Comparison of ENCODE assay signal across 1 cellular context in the genomic region with DNA sequence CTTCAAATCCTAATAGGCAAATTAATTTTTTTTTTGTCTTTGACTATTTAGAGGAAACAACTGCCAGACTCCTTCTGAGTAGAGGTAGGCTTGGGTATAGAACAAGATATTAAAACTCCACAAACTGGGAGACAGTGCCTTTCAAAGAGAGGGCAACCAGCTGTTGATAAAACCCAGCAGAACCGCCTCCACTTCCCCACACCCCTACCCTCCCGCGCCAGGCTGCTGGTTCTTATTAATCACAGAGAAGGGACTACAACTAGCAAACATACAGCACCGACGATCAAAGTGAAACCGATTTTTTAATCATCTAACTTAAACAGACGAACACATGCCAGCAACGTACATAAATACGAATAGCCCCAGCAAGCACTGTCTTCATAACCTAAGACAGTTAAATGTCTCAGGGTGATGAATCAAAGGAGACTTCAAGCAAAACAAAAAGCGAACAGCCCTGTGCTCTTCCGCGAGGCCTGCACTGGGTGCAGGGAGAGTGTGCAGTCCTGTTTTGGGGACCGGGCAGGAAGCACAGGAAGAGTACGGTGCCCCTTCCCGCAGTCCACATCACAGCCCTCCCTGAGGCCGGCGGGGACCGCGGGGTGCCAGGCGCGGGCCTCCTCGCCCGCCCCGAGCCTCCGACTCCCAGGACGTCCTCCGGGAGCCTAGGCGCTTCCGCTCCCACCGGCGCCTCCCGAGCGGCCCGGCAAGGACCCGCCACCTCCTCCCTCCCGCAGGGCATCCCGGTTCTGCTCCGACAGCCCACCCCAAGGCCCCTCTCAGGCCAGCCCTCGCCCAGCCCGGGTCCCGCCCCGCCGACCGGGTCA.
TF ChIP-seq lines count a peak whose summit lies in the region.

No MANE protein-coding gene starts in this region.

TF ChIP-seq in GM12878, 131 proteins besides CTCF, POLR2A, EP300 and RAD21 (continued from another document):
- no peak for TF ChIP-seq ZBTB11 (CRISPR knock-in tag; IDR thresholded peaks at IDR 0.05)
- no peak for TF ChIP-seq KDM1A (IDR thresholded peaks at IDR 0.05; ENCODE audit: borderline replicate concordance)
- no peak for TF ChIP-seq PKNOX1 (IDR thresholded peaks at IDR 0.05)
- peak; percentile 6; the same call in 1 of the 2 replicates for TF ChIP-seq RUNX3 (IDR thresholded peaks at IDR 0.05; ENCODE audit: low read length)
- 0 out of 2 replicates have a peak, but pooled peaks have one; percentile 37 for TF ChIP-seq SIN3A (IDR thresholded peaks at IDR 0.05; ENCODE audit: low read depth, low read length)
